Comparison of ENCODE assay signal across 15 cellular contexts in the genomic region with DNA sequence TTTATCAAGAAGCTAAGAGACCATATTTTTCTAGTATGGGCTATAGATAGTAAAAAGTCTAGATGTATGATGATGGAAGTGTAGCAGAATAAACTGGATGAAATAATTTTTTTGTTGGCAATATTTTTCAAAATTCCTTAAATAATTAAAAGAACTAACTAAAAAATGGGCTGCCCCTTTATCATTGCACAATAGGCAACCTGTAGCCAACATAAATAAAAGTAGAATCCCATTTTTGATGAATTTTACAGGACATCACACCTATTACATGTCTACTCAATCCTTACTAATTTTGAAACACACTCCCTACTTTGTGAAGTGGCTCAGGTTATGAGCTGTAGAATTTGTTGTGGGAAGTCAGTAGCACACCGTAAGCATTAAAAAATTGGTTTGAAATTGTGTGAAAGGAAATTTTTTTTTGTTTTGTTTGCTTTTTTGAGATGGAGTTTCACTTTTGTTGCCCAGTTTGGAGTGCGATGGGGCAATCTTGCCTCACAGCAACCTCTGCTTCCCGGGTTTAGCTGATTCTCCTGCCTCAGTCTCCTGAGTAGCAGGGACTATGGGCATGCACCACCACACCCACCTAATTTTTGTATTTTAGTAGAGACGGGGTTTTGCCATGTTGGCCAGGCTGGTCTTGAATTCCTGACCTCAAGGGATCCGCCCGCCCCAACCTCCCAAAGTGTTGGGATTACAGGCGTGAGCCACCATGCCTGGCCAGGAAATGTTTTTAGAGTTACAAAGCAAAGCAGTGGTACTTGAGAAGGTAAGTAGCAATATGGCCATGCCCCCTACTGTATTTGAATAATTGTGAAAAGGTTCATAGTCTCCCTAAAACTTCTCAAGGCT. TPM values are rescaled to one million over a fixed set of nuclear protein-coding genes. Genes with fewer than 3 reads are reported as not detected.
DNase-seq lines count a peak whose midpoint lies in the region; ATAC-seq, FAIRE-seq and TF ChIP-seq lines count a peak whose summit lies in the region.
"Had no signal": no experiment of that assay in that cellular context is flagged by ENCODE, and none has a peak within 500 bp of the region (broad histone marks: within the 10 kb centered on the region; RNA-seq: fewer than 3 reads in every experiment).

No MANE protein-coding gene starts in this region.

- no peaks in the 10 kb centered on the region for H4K20me1 ChIP-seq in Karpas-422 (ENCODE audit: insufficient read depth, low read depth, low read length)

- no peak for DNase-seq in Karpas-422
- no peak for DNase-seq in kidney
- no peak for DNase-seq in type B pancreatic cell (ENCODE audit: extremely low spot score, unreplicated experiment)
- DNase-seq in glutamatergic neuron, result no peak
- DNase-seq in NCI-H2227 (lab: John Stamatoyannopoulos, UW; ENCODE audit: unreplicated experiment), result no peak
- DNase-seq in GF-D8 (lab: John Stamatoyannopoulos, UW), result no peak
- DNase-seq: CD4-positive, alpha-beta T cell; cerebellar nuclear complex; NCI-H446 treated with DMSO at 0.1 percent for 48 hours; stimulated activated CD4-positive, alpha-beta T cell treated with anti-CD3 and anti-CD28 coated beads, Interleukin-1b, Interleukin-23, amount 100 ng/mL, for 48 hours; stimulated activated CD8-positive, alpha-beta memory T cell treated with anti-CD3 and anti-CD28 coated beads, Interleukin-4, amount 100 ng/mL, for 48 hours had no signal

- H3K79me2 ChIP-seq in Karpas-422 (ENCODE audit: low read length), result peaks cover 6% of the 10 kb centered on the region

- H3K4me2 ChIP-seq in Karpas-422 (ENCODE audit: low read depth, low read length, poor library complexity, severe bottlenecking), result peak overlapping the region; percentile 46

- H3K4me1 ChIP-seq in Karpas-422 (ENCODE audit: low read length) (peaks cover 40% of the 10 kb centered on the region), kidney (ENCODE audit: control insufficient read depth in 1 of 2, insufficient read depth in 1 of 2, low read depth in 1 of 2, low read length in 2 of 2) (peaks cover 16 to 17% of the 10 kb centered on the region in 2 donors)
- H3K4me1 ChIP-seq: vagina had no signal

- peaks cover 32% of the 10 kb centered on the region for H3K4me1 Mint-ChIP-seq in type B pancreatic cell (ENCODE audit: unreplicated experiment)
- no peaks in the 10 kb centered on the region for H3K4me1 Mint-ChIP-seq in glutamatergic neuron (ENCODE audit: low read depth, unreplicated experiment)

- H3K27me3 ChIP-seq in Karpas-422 (ENCODE audit: low read length), result no peaks in the 10 kb centered on the region
- H3K27me3 ChIP-seq: vagina had no signal

- intact Hi-C loops in kidney (cut with DNase I), result no loop called here

- no peak overlapping the region; the same call in 1 of the 2 replicates for H3K27ac ChIP-seq in Karpas-422 (ENCODE audit: low read length)
- peak overlapping the region; percentile 65 to 91 for H3K27ac ChIP-seq in kidney (ENCODE audit: low read depth in 2 of 2, low read length in 2 of 2)
- H3K27ac ChIP-seq: vagina had no signal

- H3K9me2 ChIP-seq in Karpas-422 (replicated peaks; ENCODE audit: insufficient read depth, low read length), result no peaks in the 10 kb centered on the region

- H3K36me3 Mint-ChIP-seq in type B pancreatic cell, result peaks cover 5% of the 10 kb centered on the region
- H3K36me3 Mint-ChIP-seq in glutamatergic neuron (ENCODE audit: unreplicated experiment), result no peaks in the 10 kb centered on the region

- H3K9me3 ChIP-seq in Karpas-422 (ENCODE audit: low read length) (no peaks in the 10 kb centered on the region), kidney (ENCODE audit: control insufficient read depth in 1 of 2, low read length in 2 of 2) (no peaks in the 10 kb centered on the region)
- H3K9me3 ChIP-seq: vagina had no signal

- H3K36me3 ChIP-seq in Karpas-422 (ENCODE audit: insufficient read depth, low read length), result no peaks in the 10 kb centered on the region
- no peaks in the 10 kb centered on the region for H3K36me3 ChIP-seq in kidney (ENCODE audit: control insufficient read depth in 1 of 2, insufficient read depth in 2 of 2, low read length in 2 of 2)
- H3K36me3 ChIP-seq: vagina had no signal

- H3K9me3 Mint-ChIP-seq in type B pancreatic cell (no peaks in the 10 kb centered on the region), glutamatergic neuron (ENCODE audit: unreplicated experiment) (peaks cover 1% of the 10 kb centered on the region)
- H3K9me3 Mint-ChIP-seq: CD4-positive, alpha-beta T cell had no signal

- no peaks in the 10 kb centered on the region for H3K27me3 Mint-ChIP-seq in type B pancreatic cell
- no peaks in the 10 kb centered on the region for H3K27me3 Mint-ChIP-seq in glutamatergic neuron (ENCODE audit: unreplicated experiment)
- H3K27me3 Mint-ChIP-seq: CD4-positive, alpha-beta T cell had no signal

- H2AFZ ChIP-seq in Karpas-422 (ENCODE audit: low read length), result no peak overlapping the region

- no peak for FAIRE-seq in kidney (lab: Jason Lieb, UNC)
- FAIRE-seq: G401.6, RCC 7860 had no signal

- H3K4me3 ChIP-seq in Karpas-422 (ENCODE audit: low read length), result no peak overlapping the region
- peak overlapping the region; percentile 29 to 42 for H3K4me3 ChIP-seq in kidney (ENCODE audit: low read length in 2 of 2)
- H3K4me3 ChIP-seq: vagina had no signal

- H3K27ac Mint-ChIP-seq in type B pancreatic cell (peak overlapping the region; percentile 58), glutamatergic neuron (ENCODE audit: unreplicated experiment) (no peak overlapping the region)

- TF ChIP-seq CTCF in kidney (IDR thresholded peaks at IDR 0.05; ENCODE audit: borderline replicate concordance, extremely low read depth, insufficient read depth) (no peak), type B pancreatic cell (conservative IDR thresholded peaks at IDR 0.05) (no peak), glutamatergic neuron (IDR thresholded peaks at IDR 0.05; ENCODE audit: partially characterized antibody, unreplicated experiment) (no peak)

- H3K4me3 Mint-ChIP-seq in type B pancreatic cell (peak overlapping the region; percentile 47), glutamatergic neuron (ENCODE audit: unreplicated experiment) (no peak overlapping the region)

- H3K9ac ChIP-seq in Karpas-422 (ENCODE audit: low read length), result no peak overlapping the region
- H3K9ac ChIP-seq in kidney (ENCODE audit: low read length in 2 of 2), result no peak overlapping the region

- peak; percentile 4 for ATAC-seq in GM19463 (IDR thresholded peaks at IDR 0.05; ENCODE audit: unreplicated experiment)

RNA-seq across cellular contexts. Expression of gene RUFY3, which starts 8.9 kb away (rescaled TPM):
- 25.2 and 26.9 TPM in 2 replicates for total RNA-seq in Karpas-422 (2014; rRNA removed; shearing (Covaris generic); ENCODE audit: low replicate concordance)
- total RNA-seq in kidney (72.5 TPM), type B pancreatic cell (ENCODE audit: low replicate concordance) (38.3 and 74.9 TPM in 2 replicates), glutamatergic neuron (ENCODE audit: unreplicated experiment) (291 TPM)
- 40.6 TPM for polyA plus RNA-seq in kidney (ENCODE audit: insufficient read depth, low read depth, low replicate concordance)

RNA-seq across cellular contexts. Expression of gene UTP3, which starts 24.5 kb away (rescaled TPM):
- total RNA-seq in Karpas-422 (2014; rRNA removed; shearing (Covaris generic); ENCODE audit: low replicate concordance), result 21.2 and 32.4 TPM in 2 replicates
- total RNA-seq in kidney (28.6 TPM), type B pancreatic cell (ENCODE audit: low replicate concordance) (26.4 and 29.1 TPM in 2 replicates), glutamatergic neuron (ENCODE audit: unreplicated experiment) (23.5 TPM)
- polyA plus RNA-seq in kidney (ENCODE audit: insufficient read depth, low read depth, low replicate concordance), result 25.8 TPM

RNA-seq across cellular contexts. Expression of gene JCHAIN, which starts 46.5 kb away (rescaled TPM):
- total RNA-seq in Karpas-422 (2014; rRNA removed; shearing (Covaris generic); ENCODE audit: low replicate concordance), result 51.0 and 77.5 TPM in 2 replicates
- total RNA-seq in kidney (355 TPM), type B pancreatic cell (ENCODE audit: low replicate concordance) (not detected in 2 replicates), glutamatergic neuron (ENCODE audit: unreplicated experiment) (not detected)
- polyA plus RNA-seq in kidney (ENCODE audit: insufficient read depth, low read depth, low replicate concordance), result 5.1 TPM

Comparison
In these comparisons a context has a peak if more than half of its experiments do, and no peak if none do; other contexts are left out.
1. RNA of gene JCHAIN, which starts 46.5 kb away (total RNA-seq): 355 TPM in kidney (single experiment) and 51.0 to 77.5 TPM in Karpas-422; not detected in type B pancreatic cell and not detected in glutamatergic neuron (single experiment); every median in the first group is over 10 times any median in the second.